Comparison of ENCODE assay signal across 8 cellular contexts in genomic region chr12:53295891-53296219, GRCh38. TPM values are rescaled to one million over a fixed set of nuclear protein-coding genes. Genes with fewer than 3 reads are reported as not detected.
A peak's percentile ranks its signal among the peaks of the same experiment; 100 is the strongest.
DNase-seq lines count a peak whose midpoint lies in the region; ATAC-seq and TF ChIP-seq lines count a peak whose summit lies in the region.

No MANE protein-coding gene starts in this region.

- H3K36me3 ChIP-seq in DOHH2 (ENCODE audit: control insufficient read depth, low read length): peaks cover 71% of the 10 kb centered on the region
- no peaks in the 10 kb centered on the region for H3K36me3 ChIP-seq in SU-DHL-6 (ENCODE audit: low read length)

- H3K4me3 Mint-ChIP-seq in progenitor cell of endocrine pancreas (ENCODE audit: low read depth): peak overlapping the region; percentile 99

- H3K4me2 ChIP-seq in DOHH2 (ENCODE audit: low read length): peak overlapping the region; percentile 78
- peak overlapping the region; percentile 85 for H3K4me2 ChIP-seq in SU-DHL-6 (ENCODE audit: low read depth, low read length, poor library complexity, severe bottlenecking)

- H3K9me3 Mint-ChIP-seq in progenitor cell of endocrine pancreas (ENCODE audit: low read depth): no peaks in the 10 kb centered on the region

- H3K27me3 ChIP-seq in DOHH2 (ENCODE audit: control insufficient read depth, low read length) (no peaks in the 10 kb centered on the region), SU-DHL-6 (ENCODE audit: low read length) (no peaks in the 10 kb centered on the region)

- no peak for DNase-seq in fibroblast of mammary gland (ENCODE audit: low read depth)
- no peak for DNase-seq in progenitor cell of endocrine pancreas (ENCODE audit: low spot score, unreplicated experiment)
- DNase-seq in NCI-H82 treated with DMSO at 0.1 percent for 48 hours (lab: John Stamatoyannopoulos, UW; ENCODE audit: unreplicated experiment): no peak
- DNase-seq in NCI-H748 treated with DMSO at 0.1 percent for 48 hours (lab: John Stamatoyannopoulos, UW): no peak

- peak overlapping the region; percentile 98 for H3K27ac Mint-ChIP-seq in progenitor cell of endocrine pancreas

- H3K79me2 ChIP-seq in DOHH2 (ENCODE audit: control insufficient read depth, low read length) (peaks cover 36% of the 10 kb centered on the region), SU-DHL-6 (ENCODE audit: insufficient read depth, low read length) (peaks cover 28% of the 10 kb centered on the region)

- H3K27me3 Mint-ChIP-seq in progenitor cell of endocrine pancreas: no peaks in the 10 kb centered on the region

- H3K9ac ChIP-seq in SU-DHL-6 (ENCODE audit: low read length): peak overlapping the region; percentile 87

- H3K4me3 ChIP-seq in DOHH2 (ENCODE audit: low read length) (peak overlapping the region; percentile 97), SU-DHL-6 (ENCODE audit: insufficient read depth, low read length, poor library complexity, severe bottlenecking) (peak overlapping the region; percentile 89), fibroblast of mammary gland (ENCODE audit: control insufficient read depth, low read depth, low read length) (peak overlapping the region; percentile 100)

- peaks cover 37% of the 10 kb centered on the region for H3K4me1 ChIP-seq in DOHH2 (ENCODE audit: control insufficient read depth, low read length)

- H4K20me1 ChIP-seq in DOHH2 (ENCODE audit: control insufficient read depth, insufficient read depth, low read depth, low read length): no peaks in the 10 kb centered on the region
- H4K20me1 ChIP-seq in SU-DHL-6 (ENCODE audit: low read depth, low read length): no peaks in the 10 kb centered on the region

- peaks cover 8% of the 10 kb centered on the region for H3K36me3 Mint-ChIP-seq in progenitor cell of endocrine pancreas (ENCODE audit: insufficient read depth)

- TF ChIP-seq CTCF in DOHH2 (IDR thresholded peaks at IDR 0.05; ENCODE audit: low read depth, low read length, poor library complexity, severe bottlenecking) (no peak), SU-DHL-6 (IDR thresholded peaks at IDR 0.05; ENCODE audit: insufficient read depth, low read length, poor library complexity, severe bottlenecking) (no peak), fibroblast of mammary gland (conservative IDR thresholded peaks at IDR 0.05; ENCODE audit: control insufficient read depth, insufficient read depth, low read depth, low read length) (no peak), progenitor cell of endocrine pancreas (IDR thresholded peaks at IDR 0.05; ENCODE audit: unreplicated experiment) (no peak)

- H3K9me2 ChIP-seq in DOHH2 (replicated peaks; ENCODE audit: control insufficient read depth, low read length): no peaks in the 10 kb centered on the region
- no peaks in the 10 kb centered on the region for H3K9me2 ChIP-seq in SU-DHL-6 (replicated peaks; ENCODE audit: insufficient read depth, low read length)

- H3K9me3 ChIP-seq in DOHH2 (ENCODE audit: control insufficient read depth, insufficient read depth, low read length) (no peaks in the 10 kb centered on the region), SU-DHL-6 (ENCODE audit: insufficient read depth, low read length) (no peaks in the 10 kb centered on the region)

- ATAC-seq in HG02610 (IDR thresholded peaks at IDR 0.05; ENCODE audit: unreplicated experiment): no peak
- no peak for ATAC-seq in GM18505 (IDR thresholded peaks at IDR 0.05; ENCODE audit: unreplicated experiment)

- peak overlapping the region; percentile 12 for H3K27ac ChIP-seq in DOHH2 (ENCODE audit: low read depth, low read length)
- H3K27ac ChIP-seq in SU-DHL-6 (ENCODE audit: low read depth, low read length): peak overlapping the region; percentile 25; the same call in 1 of the 2 replicates

- H3K4me1 Mint-ChIP-seq in progenitor cell of endocrine pancreas (ENCODE audit: low read depth): peaks cover 25% of the 10 kb centered on the region

- H3F3A ChIP-seq in DOHH2 (ENCODE audit: control insufficient read depth, insufficient read depth) (peaks cover 19% of the 10 kb centered on the region), SU-DHL-6 (ENCODE audit: insufficient read depth) (peaks cover 19% of the 10 kb centered on the region)

- peak overlapping the region; percentile 79 for H2AFZ ChIP-seq in SU-DHL-6 (ENCODE audit: low read depth, low read length, severe bottlenecking)

- no peak for TF ChIP-seq POLR2A in GM18505 (IDR thresholded peaks at IDR 0.05; ENCODE audit: borderline replicate concordance, extremely low read depth, insufficient read depth, insufficient read length)

RNA-seq across cellular contexts. Expression of gene PFDN5, which starts 0.5 kb away (rescaled TPM):
- total RNA-seq in progenitor cell of endocrine pancreas: 377 and 379 TPM in 2 replicates

RNA-seq across cellular contexts. Expression of gene MYG1, which starts 3.6 kb away (rescaled TPM):
- 58.9 and 60.7 TPM in 2 replicates for total RNA-seq in progenitor cell of endocrine pancreas

RNA-seq across cellular contexts. Expression of gene AAAS, which starts 25.6 kb away (rescaled TPM):
- 72.1 and 75.0 TPM in 2 replicates for total RNA-seq in progenitor cell of endocrine pancreas

RNA-seq across cellular contexts. Expression of gene ESPL1, which starts 27.8 kb away (rescaled TPM):
- 24.3 and 27.1 TPM in 2 replicates for total RNA-seq in progenitor cell of endocrine pancreas

RNA-seq across cellular contexts. Expression of gene SP7, which starts 40.3 kb away (rescaled TPM):
- 0.10 TPM in 1 of 2 replicates, not detected in the other for total RNA-seq in progenitor cell of endocrine pancreas
